16 cellular contexts compared by ENCODE assay signal in genomic region chr6:42276008-42276890, GRCh38. TPM values are rescaled to one million over a fixed set of nuclear protein-coding genes. Genes with fewer than 3 reads are reported as not detected.
DNase-seq lines count a peak whose midpoint lies in the region; ATAC-seq and TF ChIP-seq lines count a peak whose summit lies in the region.
"Had no signal": no experiment of that assay in that cellular context is flagged by ENCODE, and none has a peak within 500 bp of the region (broad histone marks: within the 10 kb centered on the region; RNA-seq: fewer than 3 reads in every experiment).

No MANE protein-coding gene starts in this region.

- DNase-seq in CD4-positive, alpha-beta T cell: no peak
- DNase-seq in WERI-Rb-1 (peak; percentile 65), globus pallidus (ENCODE audit: low spot score) (peak; percentile 11), posterior vena cava (ENCODE audit: low spot score) (peak; percentile 83), breast epithelium (ENCODE audit: low spot score in 2 of 2) (no peak), NCI-H2107 treated with DMSO at 0.1 percent for 48 hours (lab: John Stamatoyannopoulos, UW; ENCODE audit: unreplicated experiment) (no peak), prostate gland (ENCODE audit: low spot score) (no peak)
- DNase-seq: NCI-H1048; NCI-H748 treated with DMSO at 0.1 percent for 48 hours; stimulated activated CD4-positive, alpha-beta T cell treated with anti-CD3 and anti-CD28 coated beads, Interleukin-4, amount 100 ng/mL, for 1 hour; SW 1271; trophoblast cell had no signal

- H3K36me3 Mint-ChIP-seq in CD4-positive, alpha-beta T cell (ENCODE audit: low read depth): peaks cover 4% of the 10 kb centered on the region

- no peaks in the 10 kb centered on the region for H3K9me3 Mint-ChIP-seq in CD4-positive, alpha-beta T cell
- H3K9me3 Mint-ChIP-seq: dendritic cell treated with granulocyte-macrophage colony-stimulating factor and Interleukin-4, amounts not matched to agents 40 ng/mL and 50 ng/mL, for 4 days; neural crest cell had no signal

- no peaks in the 10 kb centered on the region for H3K27me3 Mint-ChIP-seq in CD4-positive, alpha-beta T cell
- H3K27me3 Mint-ChIP-seq: dendritic cell treated with granulocyte-macrophage colony-stimulating factor and Interleukin-4, amounts not matched to agents 40 ng/mL and 50 ng/mL, for 4 days had no signal

- no peak for TF ChIP-seq POLR2A in breast epithelium (IDR thresholded peaks at IDR 0.05)
- no peak for TF ChIP-seq POLR2A in prostate gland (IDR thresholded peaks at IDR 0.05)

- TF ChIP-seq CTCF in CD4-positive, alpha-beta T cell (IDR thresholded peaks at IDR 0.05): no peak
- TF ChIP-seq CTCF in WERI-Rb-1 (IDR thresholded peaks at IDR 0.05; ENCODE audit: low read depth, low read length) (no peak), breast epithelium (IDR thresholded peaks at IDR 0.05) (no peak), prostate gland (IDR thresholded peaks at IDR 0.05) (no peak)

- no peaks in the 10 kb centered on the region for H3K27me3 ChIP-seq in CD4-positive, alpha-beta T cell (ENCODE audit: control insufficient read depth, insufficient read depth, low read length)
- H3K27me3 ChIP-seq in WERI-Rb-1 (ENCODE audit: insufficient read depth, low read depth, severe bottlenecking): no peaks in the 10 kb centered on the region
- no peaks in the 10 kb centered on the region for H3K27me3 ChIP-seq in breast epithelium
- no peaks in the 10 kb centered on the region for H3K27me3 ChIP-seq in prostate gland (replicated peaks; ENCODE audit: insufficient read depth)

- POLR2A ChIA-PET in CD4-positive, alpha-beta T cell (lab: Charles Lee): no interaction called here

- WGBS in prostate gland: 54% methylated on average over 13 of the region's 13 CpGs

- no peak for ATAC-seq in CD4-positive, alpha-beta T cell (ENCODE audit: poor library complexity)
- no peak for ATAC-seq in HG03139 (IDR thresholded peaks at IDR 0.05; ENCODE audit: unreplicated experiment)

- CTCF ChIA-PET in CD4-positive, alpha-beta T cell (lab: Charles Lee): interaction anchor here (2.9 kb wide), 1 partner anchor 271 kb away, joined by 13 read pairs; no protein-coding TSS in a partner anchor

- H3K4me3 ChIP-seq in WERI-Rb-1 (ENCODE audit: low read depth, low read length): no peak overlapping the region
- H3K4me3 ChIP-seq in breast epithelium: no peak overlapping the region
- no peak overlapping the region for H3K4me3 ChIP-seq in prostate gland

- no peak overlapping the region for H3K4me3 Mint-ChIP-seq in CD4-positive, alpha-beta T cell
- H3K4me3 Mint-ChIP-seq: dendritic cell treated with granulocyte-macrophage colony-stimulating factor and Interleukin-4, amounts not matched to agents 40 ng/mL and 50 ng/mL, for 4 days; neural crest cell had no signal

- H3K4me1 Mint-ChIP-seq in CD4-positive, alpha-beta T cell (ENCODE audit: low read depth): peaks cover 34% of the 10 kb centered on the region

- intact Hi-C loops in CD4-positive, alpha-beta T cell (cut with DNase I, micrococcal nuclease): no loop called here
- intact Hi-C loops in posterior vena cava (cut with DNase I) (no loop called here), breast epithelium (cut with DNase I; ENCODE audit: low total_unique reads) (no loop called here), prostate gland (cut with DNase I) (no loop called here)

- H3K27ac Mint-ChIP-seq in CD4-positive, alpha-beta T cell: peak overlapping the region; percentile 67

- H3K4me1 ChIP-seq in breast epithelium (peaks cover 0 to 6% of the 10 kb centered on the region in 2 donors), prostate gland (replicated peaks) (peaks cover 12% of the 10 kb centered on the region)

- H3K27ac ChIP-seq in CD4-positive, alpha-beta T cell (ENCODE audit: low read depth, low read length): no peak overlapping the region
- H3K27ac ChIP-seq in WERI-Rb-1 (peak overlapping the region; percentile 33), breast epithelium (peak overlapping the region in 1 of 2 donors; percentile 34), prostate gland (peak overlapping the region in 1 of 2 donors; percentile 23)
- H3K27ac ChIP-seq: C4-2B had no signal

- no peaks in the 10 kb centered on the region for H3K9me3 ChIP-seq in CD4-positive, alpha-beta T cell (ENCODE audit: control insufficient read depth, low read length)
- H3K9me3 ChIP-seq in WERI-Rb-1 (ENCODE audit: severe bottlenecking): no peaks in the 10 kb centered on the region
- H3K9me3 ChIP-seq in breast epithelium: no peaks in the 10 kb centered on the region
- H3K9me3 ChIP-seq in prostate gland: no peaks in the 10 kb centered on the region

- H3K36me3 ChIP-seq in WERI-Rb-1: no peaks in the 10 kb centered on the region
- no peaks in the 10 kb centered on the region for H3K36me3 ChIP-seq in breast epithelium
- H3K36me3 ChIP-seq in prostate gland: no peaks in the 10 kb centered on the region

RNA-seq across cellular contexts. Expression of gene MRPS10, which starts 58.6 kb away (rescaled TPM):
- 10 to 100 TPM; 17.1 to 18.4 TPM for total RNA-seq in CD4-positive, alpha-beta T cell
- 10 to 100 TPM; 22.5 to 26.8 TPM for total RNA-seq in posterior vena cava
- 10 to 100 TPM; 25.6 to 37.0 (median 33.4) TPM for total RNA-seq in breast epithelium
- total RNA-seq in prostate gland: 10 to 100 TPM; 27.5 to 31.8 TPM

Comparison
In these comparisons a context has a peak if more than half of its experiments do, and no peak if none do; other contexts are left out.
1. DNase-seq: peak in WERI-Rb-1 (single experiment), globus pallidus (single experiment) and posterior vena cava (single experiment); none in CD4-positive, alpha-beta T cell (0 of 10), breast epithelium (0 of 2), NCI-H2107 treated with DMSO at 0.1 percent for 48 hours (single experiment) and prostate gland (single experiment).